In genomic region chr3:23232879-23233278, GRCh38 we compare ENCODE assay signal across 16 cellular contexts. TPM values are rescaled to one million over a fixed set of nuclear protein-coding genes. Genes with fewer than 3 reads are reported as not detected.
DNase-seq lines count a peak whose midpoint lies in the region; ATAC-seq, FAIRE-seq and TF ChIP-seq lines count a peak whose summit lies in the region.
"Had no signal": no experiment of that assay in that cellular context is flagged by ENCODE, and none has a peak within 500 bp of the region (broad histone marks: within the 10 kb centered on the region; RNA-seq: fewer than 3 reads in every experiment).

No MANE protein-coding gene starts in this region.

- POLR2A ChIA-PET in WTC11 (lab: Charles Lee) (no interaction called here), OCI-LY7 (lab: Charles Lee) (interaction anchor here (0.6 to 1.2 kb wide), 2 partner anchors 26 to 685 kb away, joined by 3 read pairs; no protein-coding TSS in a partner anchor)

- H3K36me3 Mint-ChIP-seq in WTC11, result no peaks in the 10 kb centered on the region
- peaks cover 13% of the 10 kb centered on the region for H3K36me3 Mint-ChIP-seq in stimulated activated memory B cell treated with anti-CD40 and anti-IgM and Interleukin-4, amounts not matched to agents 10 μg/mL and 1 μg/mL and 100 μg/mL, for 72 hours
- H3K36me3 Mint-ChIP-seq: CD8-positive, alpha-beta memory T cell had no signal

- no peak for TF ChIP-seq POLR2A in GM12892 (IDR thresholded peaks at IDR 0.05; ENCODE audit: low read depth, low read length)

- no peaks in the 10 kb centered on the region for H3K4me1 ChIP-seq in OCI-LY7 (ENCODE audit: insufficient read depth, low read length, poor library complexity, severe bottlenecking)
- H3K4me1 ChIP-seq: Caco-2 had no signal

- H3K27ac Mint-ChIP-seq in WTC11, result no peak overlapping the region; the same call in 1 of the 2 replicates
- H3K27ac Mint-ChIP-seq in stimulated activated memory B cell treated with anti-CD40 and anti-IgM and Interleukin-4, amounts not matched to agents 10 μg/mL and 1 μg/mL and 100 μg/mL, for 72 hours, result peak overlapping the region; percentile 3
- H3K27ac Mint-ChIP-seq: CD8-positive, alpha-beta memory T cell had no signal

- CTCF ChIA-PET in WTC11 (lab: Charles Lee) (no interaction called here), OCI-LY7 (lab: Charles Lee; ENCODE audit: unreplicated experiment) (no interaction called here)

- H3K4me1 Mint-ChIP-seq in WTC11, result peaks cover 32% of the 10 kb centered on the region
- H3K4me1 Mint-ChIP-seq in stimulated activated memory B cell treated with anti-CD40 and anti-IgM and Interleukin-4, amounts not matched to agents 10 μg/mL and 1 μg/mL and 100 μg/mL, for 72 hours, result peaks cover 50% of the 10 kb centered on the region
- H3K4me1 Mint-ChIP-seq: CD8-positive, alpha-beta memory T cell had no signal

- H3K9me2 ChIP-seq in OCI-LY7 (ENCODE audit: insufficient read depth, low read length), result no peaks in the 10 kb centered on the region

- intact Hi-C loops in OCI-LY7 (cut with micrococcal nuclease; ENCODE audit: unreplicated experiment), result no loop called here

- no peaks in the 10 kb centered on the region for H3K9me3 Mint-ChIP-seq in WTC11
- H3K9me3 Mint-ChIP-seq in stimulated activated memory B cell treated with anti-CD40 and anti-IgM and Interleukin-4, amounts not matched to agents 10 μg/mL and 1 μg/mL and 100 μg/mL, for 72 hours, result peaks cover 4% of the 10 kb centered on the region
- H3K9me3 Mint-ChIP-seq: IgD-negative memory B cell had no signal

- H2AFZ ChIP-seq in OCI-LY7 (ENCODE audit: low read length), result no peak overlapping the region

- H3K27ac ChIP-seq in OCI-LY7 (ENCODE audit: low read depth, low read length, poor library complexity, severe bottlenecking), result no peak overlapping the region
- H3K27ac ChIP-seq: BLaER1 had no signal

- no TSS peak for BruUV-seq in OCI-LY7 (replicated peaks; lab: Mats Ljungman, UMichigan)

- no peaks in the 10 kb centered on the region for H4K20me1 ChIP-seq in OCI-LY7 (ENCODE audit: insufficient read depth, low read length)

- FAIRE-seq in GM12892 (lab: Jason Lieb, UNC), result peak; percentile 70
- FAIRE-seq: A204.1, H54 had no signal

- H3K27me3 Mint-ChIP-seq in WTC11 (ENCODE audit: low read depth), result no peaks in the 10 kb centered on the region
- no peaks in the 10 kb centered on the region for H3K27me3 Mint-ChIP-seq in stimulated activated memory B cell treated with anti-CD40 and anti-IgM and Interleukin-4, amounts not matched to agents 10 μg/mL and 1 μg/mL and 100 μg/mL, for 72 hours
- H3K27me3 Mint-ChIP-seq: CD8-positive, alpha-beta memory T cell; IgD-negative memory B cell had no signal

- no peak overlapping the region for H3K4me3 ChIP-seq in OCI-LY7 (ENCODE audit: low read depth, low read length, poor library complexity, severe bottlenecking)
- H3K4me3 ChIP-seq: BLaER1 had no signal

- ATAC-seq in WTC11 (peak; percentile 83), HG03520 (IDR thresholded peaks at IDR 0.05; ENCODE audit: unreplicated experiment) (no peak)
- no peak for ATAC-seq in stimulated activated memory B cell treated with anti-CD40 and anti-IgM and Interleukin-4, amounts not matched to agents 10 μg/mL and 1 μg/mL and 100 μg/mL, for 72 hours
- ATAC-seq: HCT116 had no signal

- H3K36me3 ChIP-seq in OCI-LY7 (ENCODE audit: insufficient read depth, low read length), result no peaks in the 10 kb centered on the region
- H3K36me3 ChIP-seq: BLaER1 had no signal

- H3K79me2 ChIP-seq in OCI-LY7 (ENCODE audit: insufficient read depth, low read depth, low read length), result peaks cover 61% of the 10 kb centered on the region; the same call in 1 of the 2 replicates

- no peak for TF ChIP-seq CTCF in WTC11 (IDR thresholded peaks at IDR 0.05)
- TF ChIP-seq CTCF in OCI-LY7 (conservative IDR thresholded peaks at IDR 0.05; ENCODE audit: low read length), result no peak

- H3K4me3 Mint-ChIP-seq in WTC11, result no peak overlapping the region
- no peak overlapping the region for H3K4me3 Mint-ChIP-seq in stimulated activated memory B cell treated with anti-CD40 and anti-IgM and Interleukin-4, amounts not matched to agents 10 μg/mL and 1 μg/mL and 100 μg/mL, for 72 hours
- H3K4me3 Mint-ChIP-seq: IgD-negative memory B cell had no signal

- no peak overlapping the region for H3K4me2 ChIP-seq in OCI-LY7 (ENCODE audit: low read length)
- H3K4me2 ChIP-seq: BLaER1 had no signal

- DNase-seq in GM12892 (ENCODE audit: insufficient read length) (no peak), WTC11 (ENCODE audit: low spot score) (no peak), iPS-NIHi7 (ENCODE audit: extremely low spot score) (peak; percentile 23), OCI-LY7 (ENCODE audit: low spot score) (no peak), islet precursor cell (no peak)
- DNase-seq: Caco-2; CD8-positive, alpha-beta memory T cell; DND-41; KG1 had no signal

- H3K9me3 ChIP-seq in OCI-LY7 (ENCODE audit: low read length), result no peaks in the 10 kb centered on the region
- H3K9me3 ChIP-seq: Caco-2 had no signal

TF ChIP-seq in WTC11, 78 proteins besides CTCF, POLR2A, EP300 and RAD21 (continues in another document):
- TF ChIP-seq EMX1 (CRISPR knock-in tag; IDR thresholded peaks at IDR 0.05) (no peak), CREM (CRISPR knock-in tag; IDR thresholded peaks at IDR 0.05) (no peak), E2F5 (CRISPR knock-in tag; IDR thresholded peaks at IDR 0.05) (no peak), ZNF423 (CRISPR knock-in tag; IDR thresholded peaks at IDR 0.05) (no peak), NFYB (CRISPR knock-in tag; conservative IDR thresholded peaks at IDR 0.05; ENCODE audit: low read depth) (no peak), ZNF532 (CRISPR knock-in tag; IDR thresholded peaks at IDR 0.05; ENCODE audit: borderline replicate concordance) (no peak), ZNF263 (CRISPR knock-in tag; IDR thresholded peaks at IDR 0.05; ENCODE audit: low read depth) (no peak), MXD4 (CRISPR knock-in tag; IDR thresholded peaks at IDR 0.05; ENCODE audit: borderline replicate concordance) (no peak), MLX (CRISPR knock-in tag; IDR thresholded peaks at IDR 0.05) (no peak), HMGA2 (CRISPR knock-in tag; IDR thresholded peaks at IDR 0.05) (no peak)

RNA-seq across cellular contexts. Expression of gene UBE2E2, which starts 29.8 kb away (rescaled TPM):
- polyA plus RNA-seq in GM12892 (2012; ENCODE audit: missing spikeins), result 34.3 TPM
- total RNA-seq in WTC11 (2021) (53.8 to 62.8 TPM (median 54.9 TPM) in 3 replicates), OCI-LY7 (2022) (48.8 and 58.0 TPM in 2 replicates)
- total RNA-seq in OCI-LY7 (2014; rRNA removed; shearing (Covaris generic)), result 41.1 and 63.2 TPM in 2 replicates
